8 cellular contexts compared by ENCODE assay signal in genomic region chr2:133561045-133561852, GRCh38. TPM values are rescaled to one million over a fixed set of nuclear protein-coding genes. Genes with fewer than 3 reads are reported as not detected.
DNase-seq lines count a peak whose midpoint lies in the region; ATAC-seq and TF ChIP-seq lines count a peak whose summit lies in the region.

No MANE protein-coding gene starts in this region.

- no peak overlapping the region for H3K27ac Mint-ChIP-seq in activated naive CD8-positive, alpha-beta T cell treated with anti-CD3 and anti-CD28 coated beads for 36 hours

- no peak overlapping the region for H3K4me3 ChIP-seq in cardiac muscle cell
- H3K4me3 ChIP-seq in right cardiac atrium (ENCODE audit: low read length) = no peak overlapping the region
- no peak overlapping the region for H3K4me3 ChIP-seq in RWPE2 (ENCODE audit: severe bottlenecking)
- no peak overlapping the region for H3K4me3 ChIP-seq in fibroblast of the aortic adventitia (ENCODE audit: low read depth, low read length)
- H3K4me3 ChIP-seq in sigmoid colon = no peak overlapping the region

- H3K4me1 ChIP-seq in cardiac muscle cell (ENCODE audit: low read depth) = no peaks in the 10 kb centered on the region
- H3K4me1 ChIP-seq in right cardiac atrium (ENCODE audit: control insufficient read depth, insufficient read depth, low read length) = no peaks in the 10 kb centered on the region
- H3K4me1 ChIP-seq in RWPE2 (ENCODE audit: insufficient read depth, poor library complexity, severe bottlenecking) = no peaks in the 10 kb centered on the region
- no peaks in the 10 kb centered on the region for H3K4me1 ChIP-seq in sigmoid colon

- no peaks in the 10 kb centered on the region for H3K9me3 Mint-ChIP-seq in activated naive CD8-positive, alpha-beta T cell treated with anti-CD3 and anti-CD28 coated beads for 36 hours

- H3K36me3 ChIP-seq in cardiac muscle cell (no peaks in the 10 kb centered on the region), RWPE2 (ENCODE audit: low read depth) (no peaks in the 10 kb centered on the region), sigmoid colon (no peaks in the 10 kb centered on the region)

- H3K36me3 Mint-ChIP-seq in activated naive CD8-positive, alpha-beta T cell treated with anti-CD3 and anti-CD28 coated beads for 36 hours = no peaks in the 10 kb centered on the region

- no peak overlapping the region for H3K27ac ChIP-seq in cardiac muscle cell
- no peak overlapping the region for H3K27ac ChIP-seq in right cardiac atrium (ENCODE audit: low read length)
- H3K27ac ChIP-seq in RWPE2 (ENCODE audit: poor library complexity, severe bottlenecking) = no peak overlapping the region
- H3K27ac ChIP-seq in sigmoid colon = no peak overlapping the region

- intact Hi-C loops in right cardiac atrium (cut with DNase I) (loop anchor here in 2 of 4 donors (10.0 kb wide), 2 partner anchors 214 to 224 kb away; no protein-coding TSS in a partner anchor), sigmoid colon (cut with DNase I) (no loop called here)

- no peaks in the 10 kb centered on the region for H3K4me1 Mint-ChIP-seq in activated naive CD8-positive, alpha-beta T cell treated with anti-CD3 and anti-CD28 coated beads for 36 hours

- TF ChIP-seq CTCF in cardiac muscle cell (IDR thresholded peaks at IDR 0.05; ENCODE audit: low read depth, low read length) (peak; percentile 71), RWPE2 (IDR thresholded peaks at IDR 0.05; ENCODE audit: poor library complexity, severe bottlenecking) (peak; percentile 86), fibroblast of the aortic adventitia (IDR thresholded peaks at IDR 0.05; ENCODE audit: insufficient read depth, low read length) (peak; percentile 80), sigmoid colon (IDR thresholded peaks at IDR 0.05) (peak in 3 of 4 experiments; percentile 33 to 49 (median 40))

- TF ChIP-seq POLR2A in sigmoid colon (IDR thresholded peaks at IDR 0.05) = no peak

- ATAC-seq in right cardiac atrium = no peak
- ATAC-seq in RWPE2 (ENCODE audit: low read depth) = peak; percentile 40; the same call in 1 of the 3 replicates

- TF ChIP-seq EP300 in sigmoid colon (IDR thresholded peaks at IDR 0.05) = no peak

- H3K9me3 ChIP-seq in cardiac muscle cell (ENCODE audit: low read depth) (no peaks in the 10 kb centered on the region), right cardiac atrium (ENCODE audit: control insufficient read depth, low read length) (no peaks in the 10 kb centered on the region), RWPE2 (ENCODE audit: severe bottlenecking) (no peaks in the 10 kb centered on the region), sigmoid colon (no peaks in the 10 kb centered on the region)

- 41% methylated on average over 3 of the region's 3 CpGs for WGBS in right cardiac atrium
- 25 to 41% methylated on average over 3 of the region's 3 CpGs for WGBS in sigmoid colon, 2 donors

- H3K4me3 Mint-ChIP-seq in activated naive CD8-positive, alpha-beta T cell treated with anti-CD3 and anti-CD28 coated beads for 36 hours = no peak overlapping the region

- H3K27me3 ChIP-seq in cardiac muscle cell (no peaks in the 10 kb centered on the region), right cardiac atrium (ENCODE audit: control insufficient read depth, insufficient read depth) (no peaks in the 10 kb centered on the region), RWPE2 (ENCODE audit: insufficient read depth, poor library complexity, severe bottlenecking) (no peaks in the 10 kb centered on the region), sigmoid colon (no peaks in the 10 kb centered on the region)

- peaks cover 4% of the 10 kb centered on the region for H3K27me3 Mint-ChIP-seq in activated naive CD8-positive, alpha-beta T cell treated with anti-CD3 and anti-CD28 coated beads for 36 hours

- DNase-seq in cardiac muscle cell (ENCODE audit: low read depth in 1 of 2, low spot score in 1 of 2) (peak; percentile 41 to 80), right cardiac atrium (no peak), HS-27A (ENCODE audit: low read depth) (peak; percentile 47), RWPE2 (ENCODE audit: low spot score) (no peak), fibroblast of the aortic adventitia (ENCODE audit: low read depth) (peak; percentile 95), sigmoid colon (no peak), occipital lobe (lab: John Stamatoyannopoulos, UW) (no peak)
- no peak for DNase-seq in activated naive CD8-positive, alpha-beta T cell treated with anti-CD3 and anti-CD28 coated beads for 36 hours

RNA-seq across cellular contexts. Expression of gene NCKAP5, which starts 7.0 kb away (rescaled TPM):
- total RNA-seq in cardiac muscle cell (0.21 and 13.6 TPM in 2 replicates), right cardiac atrium (10 to 100 TPM in 1 of 4 donors, 1 to 10 TPM in 3; 7.3 to 11.1 (median 7.6) TPM), fibroblast of the aortic adventitia (ENCODE audit: low replicate concordance) (1.7 and 4.4 TPM in 2 replicates), sigmoid colon (under 1 TPM; under 0.01 to 0.83 (median 0.68) TPM), occipital lobe (14.0 TPM)
- polyA plus RNA-seq in cardiac muscle cell (0.21 and 0.31 TPM in 2 replicates), right cardiac atrium (3.8 TPM), sigmoid colon (1 to 10 TPM in 1 of 3 donors, under 1 TPM in 2; 0.52 to 3.7 (median 0.60) TPM)
- not detected for total RNA-seq in activated naive CD8-positive, alpha-beta T cell treated with anti-CD3 and anti-CD28 coated beads for 36 hours

Comparison
In these comparisons a context has a peak if more than half of its experiments do, and no peak if none do; other contexts are left out.
1. DNase-seq: peak in cardiac muscle cell (2 of 2), HS-27A (single experiment) and fibroblast of the aortic adventitia (single experiment); none in right cardiac atrium (0 of 3), RWPE2 (single experiment), sigmoid colon (single experiment), activated naive CD8-positive, alpha-beta T cell treated with anti-CD3 and anti-CD28 coated beads for 36 hours (single experiment) and occipital lobe (single experiment).
2. Peak in every context shown above with its lines, with median percentiles within 50 percentile points of each other: CTCF ChIP-seq.